In the genomic region with DNA sequence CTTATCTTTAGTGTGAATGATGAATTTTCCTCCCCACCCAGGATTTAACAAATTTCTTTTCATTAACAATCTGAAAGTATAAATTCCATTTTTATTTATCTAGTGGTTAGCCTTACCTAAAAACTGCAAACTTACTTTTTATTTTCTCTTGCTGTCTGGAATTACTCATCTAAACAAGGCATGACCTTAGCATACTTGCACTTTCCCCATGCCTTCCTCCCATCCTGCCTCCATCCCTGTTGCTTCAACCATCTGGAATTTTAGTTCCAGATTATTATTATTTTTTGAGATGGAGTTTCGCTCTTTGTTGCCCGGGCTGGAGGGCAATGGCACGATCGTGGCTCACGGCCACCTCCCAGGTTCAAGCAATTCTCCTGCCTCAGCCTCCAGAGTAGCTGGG, we compare ENCODE assay signal across 21 cellular contexts. TPM values are rescaled to one million over a fixed set of nuclear protein-coding genes. Genes with fewer than 3 reads are reported as not detected.
A peak's percentile ranks its signal among the peaks of the same experiment; 100 is the strongest.
DNase-seq lines count a peak whose midpoint lies in the region; FAIRE-seq lines count a peak whose summit lies in the region.
"Had no signal": no experiment of that assay in that cellular context is flagged by ENCODE, and none has a peak within 500 bp of the region (broad histone marks: within the 10 kb centered on the region; RNA-seq: fewer than 3 reads in every experiment).

No MANE protein-coding gene starts in this region.

- DNase-seq in AG08396 (ENCODE audit: low spot score), result peak; percentile 60
- peak; percentile 23 for DNase-seq in M059J (ENCODE audit: low read depth)
- DNase-seq in iris pigment epithelial cell (ENCODE audit: low read depth), result peak; percentile 66
- DNase-seq in retina, result no peak
- no peak for DNase-seq in T-helper 2 cell treated with Interferon-gamma antibody and Interleukin-4, amounts not matched to agents 5 μg/mL and 100 μg/mL, for 36 hours (ENCODE audit: low spot score)
- no peak for DNase-seq in CD8-positive, alpha-beta memory T cell
- DNase-seq in kidney tubule cell (ENCODE audit: low spot score), result no peak
- DNase-seq: 8988T, DMS79 treated with DMSO at 0.1 percent for 48 hours, GF-D8, Karpas-422, MM.1S, NCI-H1092 treated with DMSO at 0.1 percent for 48 hours, NCI-H1694 treated with DMSO at 0.1 percent for 48 hours, NCI-H2107, NCI-H526 treated with DMSO at 0.1 percent for 48 hours, SIG-M5 had no signal

- no peak overlapping the region for H3K4me3 Mint-ChIP-seq in T-helper 2 cell treated with Interferon-gamma antibody and Interleukin-4, amounts not matched to agents 5 μg/mL and 100 μg/mL, for 36 hours
- no peak overlapping the region for H3K4me3 Mint-ChIP-seq in CD8-positive, alpha-beta memory T cell

- H3K27me3 ChIP-seq in CD8-positive, alpha-beta memory T cell (ENCODE audit: insufficient read depth, low read length, poor library complexity, severe bottlenecking), result no peaks in the 10 kb centered on the region
- H3K27me3 ChIP-seq: BLaER1 had no signal

- CTCF ChIA-PET in CD8-positive, alpha-beta memory T cell (lab: Charles Lee), result no interaction called here

- no peak overlapping the region for H3K27ac Mint-ChIP-seq in T-helper 2 cell treated with Interferon-gamma antibody and Interleukin-4, amounts not matched to agents 5 μg/mL and 100 μg/mL, for 36 hours
- no peak overlapping the region for H3K27ac Mint-ChIP-seq in CD8-positive, alpha-beta memory T cell

- H3K4me1 ChIP-seq in CD8-positive, alpha-beta memory T cell (ENCODE audit: insufficient read depth, low read length), result no peaks in the 10 kb centered on the region

- peak; percentile 50 for FAIRE-seq in endometrium (lab: Jason Lieb, UNC)
- FAIRE-seq: H1 had no signal

- no peaks in the 10 kb centered on the region for H3K36me3 Mint-ChIP-seq in T-helper 2 cell treated with Interferon-gamma antibody and Interleukin-4, amounts not matched to agents 5 μg/mL and 100 μg/mL, for 36 hours (ENCODE audit: low read depth)
- peaks cover 0 to 41% (median 20%) of the 10 kb centered on the region in 3 donors for H3K36me3 Mint-ChIP-seq in CD8-positive, alpha-beta memory T cell

- peaks cover 12% of the 10 kb centered on the region for H3K4me1 Mint-ChIP-seq in T-helper 2 cell treated with Interferon-gamma antibody and Interleukin-4, amounts not matched to agents 5 μg/mL and 100 μg/mL, for 36 hours (ENCODE audit: low read depth)
- H3K4me1 Mint-ChIP-seq in CD8-positive, alpha-beta memory T cell, result peaks cover 0 to 8% (median 0%) of the 10 kb centered on the region in 3 donors

- H3K9me3 ChIP-seq in CD8-positive, alpha-beta memory T cell (ENCODE audit: low read length), result no peaks in the 10 kb centered on the region
- H3K9me3 ChIP-seq: BLaER1 had no signal

- H3K9me3 Mint-ChIP-seq in T-helper 2 cell treated with Interferon-gamma antibody and Interleukin-4, amounts not matched to agents 5 μg/mL and 100 μg/mL, for 36 hours, result no peaks in the 10 kb centered on the region
- no peaks in the 10 kb centered on the region for H3K9me3 Mint-ChIP-seq in CD8-positive, alpha-beta memory T cell

- H3K36me3 ChIP-seq in CD8-positive, alpha-beta memory T cell (ENCODE audit: insufficient read depth, low read length), result no peaks in the 10 kb centered on the region

- POLR2A ChIA-PET in CD8-positive, alpha-beta memory T cell (lab: Charles Lee), result no interaction called here

- no peaks in the 10 kb centered on the region for H3K27me3 Mint-ChIP-seq in T-helper 2 cell treated with Interferon-gamma antibody and Interleukin-4, amounts not matched to agents 5 μg/mL and 100 μg/mL, for 36 hours (ENCODE audit: low read depth)
- no peaks in the 10 kb centered on the region for H3K27me3 Mint-ChIP-seq in CD8-positive, alpha-beta memory T cell

- H3K27ac ChIP-seq in CD8-positive, alpha-beta memory T cell (ENCODE audit: low read depth, low read length), result no peak overlapping the region
- H3K27ac ChIP-seq: BLaER1 had no signal

- no peak overlapping the region for H3K4me3 ChIP-seq in CD8-positive, alpha-beta memory T cell (ENCODE audit: low read length)
- H3K4me3 ChIP-seq: BLaER1 had no signal

RNA-seq across cellular contexts. Expression of gene GDF7, which starts 35.6 kb away (rescaled TPM):
- total RNA-seq in M059J (2014; rRNA removed; shearing (Covaris generic)), result 0.05 TPM in 1 of 2 replicates, not detected in the other
- not detected for total RNA-seq in CD8-positive, alpha-beta memory T cell
- polyA plus RNA-seq in CD8-positive, alpha-beta memory T cell, result 0.10 TPM
- total RNA-seq: RPMI7951 had no signal

RNA-seq across cellular contexts. Expression of gene HS1BP3, which starts 51.7 kb away (rescaled TPM):
- total RNA-seq in M059J (2014; rRNA removed; shearing (Covaris generic)), result 6.5 and 12.1 TPM in 2 replicates
- 1 to 10 TPM; 9.3 to 9.5 TPM for total RNA-seq in CD8-positive, alpha-beta memory T cell
- 19.4 TPM for polyA plus RNA-seq in CD8-positive, alpha-beta memory T cell

Comparison
In these comparisons a context has a peak if more than half of its experiments do, and no peak if none do; other contexts are left out.
1. DNase-seq: peak in AG08396 (single experiment), M059J (single experiment) and iris pigment epithelial cell (single experiment); none in retina (single experiment), T-helper 2 cell treated with Interferon-gamma antibody and Interleukin-4, amounts not matched to agents 5 μg/mL and 100 μg/mL, for 36 hours (single experiment), CD8-positive, alpha-beta memory T cell (0 of 5) and kidney tubule cell (single experiment).